1 cellular context compared by ENCODE assay signal in genomic region chr19:518292-519231, GRCh38.
TF ChIP-seq lines count a peak whose summit lies in the region.

No MANE protein-coding gene starts in this region.

TF ChIP-seq in K562, 482 proteins besides CTCF, POLR2A, EP300 and RAD21:
- TF ChIP-seq THAP12 (CRISPR knock-in tag; IDR thresholded peaks at IDR 0.05), result 0 out of 2 replicates have a peak, but pooled peaks have one; percentile 52
- TF ChIP-seq EWSR1 (IDR thresholded peaks at IDR 0.05; ENCODE audit: borderline replicate concordance, low read depth, partially characterized antibody), result no peak
- peak; percentile 80 for TF ChIP-seq ZBTB33 (CRISPR knock-in tag; IDR thresholded peaks at IDR 0.05)
- TF ChIP-seq ZNF263 (CRISPR knock-in tag; IDR thresholded peaks at IDR 0.05; ENCODE audit: borderline replicate concordance), result peak; percentile 71
